In the genomic region with DNA sequence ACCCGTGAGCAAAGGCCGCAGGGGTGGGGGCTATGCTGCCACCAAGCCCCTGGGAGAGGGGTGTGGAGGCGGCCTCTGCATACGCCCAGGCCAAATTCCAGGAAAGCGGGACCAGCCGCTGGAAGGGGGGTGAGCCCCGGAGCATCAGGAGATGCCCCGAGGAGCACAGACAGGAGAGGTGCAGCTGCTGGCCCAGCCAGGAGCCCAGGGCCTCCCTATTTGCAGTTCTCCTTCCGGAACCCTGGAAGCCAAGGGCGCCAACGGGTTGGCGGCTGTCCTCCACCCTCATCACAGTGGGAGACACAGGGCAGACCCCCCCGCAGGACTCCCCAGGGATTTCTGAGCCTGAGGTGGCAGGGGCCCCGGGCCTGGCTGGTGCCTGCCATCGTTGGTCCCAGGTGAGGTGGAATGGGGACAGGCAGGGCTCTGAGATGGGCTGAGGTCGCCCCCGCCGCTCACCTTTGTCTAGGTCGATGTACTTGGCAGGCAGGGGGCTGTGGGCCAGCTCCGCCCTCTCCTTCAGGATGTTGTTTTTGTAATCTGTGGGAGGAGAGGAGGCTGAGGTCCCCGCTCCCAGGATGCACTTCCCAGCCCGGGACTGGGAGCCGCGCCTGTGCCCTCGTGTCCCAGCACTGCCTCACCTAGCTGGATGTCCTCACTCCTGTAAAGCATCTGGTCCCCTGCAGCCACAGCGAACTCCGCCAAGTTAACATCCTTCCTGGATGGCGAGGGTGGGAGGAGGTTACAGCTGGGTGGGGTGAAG, we compare ENCODE assay signal across 1 cellular context.
A peak's percentile ranks its signal among the peaks of the same experiment; 100 is the strongest.
TF ChIP-seq lines count a peak whose summit lies in the region.

No MANE protein-coding gene starts in this region.

TF ChIP-seq in H1, 55 proteins besides CTCF, POLR2A, EP300 and RAD21:
- no peak for TF ChIP-seq SP4 (IDR thresholded peaks at IDR 0.05; ENCODE audit: low read length)
- peak; percentile 32 for TF ChIP-seq NANOG (IDR thresholded peaks at IDR 0.05; ENCODE audit: insufficient read depth, low read depth, low read length, poor library complexity, severe bottlenecking)
- 0 out of 2 replicates have a peak, but pooled peaks have one; percentile 30 for TF ChIP-seq RBBP5 (IDR thresholded peaks at IDR 0.05; ENCODE audit: borderline replicate concordance, low read depth, low read length)
- TF ChIP-seq POU5F1 (IDR thresholded peaks at IDR 0.05; ENCODE audit: low read depth, low read length): no peak
- TF ChIP-seq, protein P1, sequence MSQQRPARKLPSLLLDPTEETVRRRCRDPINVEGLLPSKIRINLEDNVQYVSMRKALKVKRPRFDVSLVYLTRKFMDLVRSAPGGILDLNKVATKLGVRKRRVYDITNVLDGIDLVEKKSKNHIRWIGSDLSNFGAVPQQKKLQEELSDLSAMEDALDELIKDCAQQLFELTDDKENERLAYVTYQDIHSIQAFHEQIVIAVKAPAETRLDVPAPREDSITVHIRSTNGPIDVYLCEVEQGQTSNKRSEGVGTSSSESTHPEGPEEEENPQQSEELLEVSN (IDR thresholded peaks at IDR 0.05): peak; percentile 54; the same call in 1 of the 2 replicates
- TF ChIP-seq, protein P2, sequence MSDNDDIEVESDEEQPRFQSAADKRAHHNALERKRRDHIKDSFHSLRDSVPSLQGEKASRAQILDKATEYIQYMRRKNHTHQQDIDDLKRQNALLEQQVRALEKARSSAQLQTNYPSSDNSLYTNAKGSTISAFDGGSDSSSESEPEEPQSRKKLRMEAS (IDR thresholded peaks at IDR 0.05): peak; percentile 74
